In the genomic region with DNA sequence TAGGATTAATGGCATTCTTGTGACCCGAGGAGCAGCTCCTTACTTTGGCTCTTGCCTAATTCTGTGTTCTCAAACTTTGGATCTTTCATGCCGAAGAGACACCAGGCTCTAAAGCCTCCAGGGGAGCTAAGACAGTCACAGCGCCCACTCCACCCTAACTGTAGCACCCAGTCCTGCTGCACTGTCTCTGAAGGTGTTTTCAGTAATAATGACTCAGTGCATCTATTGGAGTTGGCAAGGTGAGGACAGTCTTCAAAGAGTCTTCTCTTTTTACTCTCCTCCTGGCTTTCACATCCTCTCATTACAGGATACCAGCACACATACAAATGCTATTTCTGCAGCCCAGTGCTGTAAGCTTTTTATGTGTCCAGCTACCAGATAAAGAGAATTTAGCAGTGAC, we compare ENCODE assay signal across 17 cellular contexts.
DNase-seq lines count a peak whose midpoint lies in the region; ATAC-seq, FAIRE-seq and TF ChIP-seq lines count a peak whose summit lies in the region.
"Had no signal": no experiment of that assay in that cellular context is flagged by ENCODE, and none has a peak within 500 bp of the region (broad histone marks: within the 10 kb centered on the region; RNA-seq: fewer than 3 reads in every experiment).

No MANE protein-coding gene starts in this region.

- peaks cover 18% of the 10 kb centered on the region for H3K4me1 Mint-ChIP-seq in T-helper 17 cell
- peaks cover 38% of the 10 kb centered on the region for H3K4me1 Mint-ChIP-seq in mesothelial cell of epicardium

- H3K4me3 Mint-ChIP-seq in T-helper 17 cell (no peak overlapping the region), mesothelial cell of epicardium (no peak overlapping the region)
- H3K4me3 Mint-ChIP-seq: B cell; CD4-positive, alpha-beta T cell had no signal

- no peak for ATAC-seq in T-helper 17 cell
- no peak for ATAC-seq in GM21619 (IDR thresholded peaks at IDR 0.05; ENCODE audit: unreplicated experiment)

- peak; percentile 5 for FAIRE-seq in GM12892 (lab: Jason Lieb, UNC)
- FAIRE-seq: H1 had no signal

- TF ChIP-seq POLR2A in GM12892 (IDR thresholded peaks at IDR 0.05; ENCODE audit: low read depth, low read length): no peak

- H3K36me3 Mint-ChIP-seq in T-helper 17 cell (ENCODE audit: low read depth) (peaks cover 2% of the 10 kb centered on the region), mesothelial cell of epicardium (peaks cover 3% of the 10 kb centered on the region)

- no peak for DNase-seq in GM12892 (ENCODE audit: insufficient read length)
- DNase-seq in T-helper 17 cell: no peak
- no peak for DNase-seq in mesothelial cell of epicardium (ENCODE audit: low spot score in 2 of 2, unreplicated experiment in 2 of 2)
- DNase-seq in substantia nigra (lab: John Stamatoyannopoulos, UW): no peak
- DNase-seq in nucleus accumbens (lab: John Stamatoyannopoulos, UW): no peak
- DNase-seq in NCI-H2196 (lab: John Stamatoyannopoulos, UW; ENCODE audit: unreplicated experiment): no peak
- DNase-seq: CD4-positive, alpha-beta T cell; NCI-H1048; NCI-H1436 treated with DMSO at 0.1 percent for 48 hours; NCI-H2029 treated with DMSO at 0.1 percent for 48 hours; NCI-H2171 treated with DMSO at 0.1 percent for 48 hours; NCI-H748 treated with DMSO at 0.1 percent for 48 hours; RPMI8226; SIG-M5 had no signal

- H3K9me3 Mint-ChIP-seq in mesothelial cell of epicardium: no peaks in the 10 kb centered on the region
- H3K9me3 Mint-ChIP-seq: CD4-positive, alpha-beta T cell had no signal

- no peaks in the 10 kb centered on the region for H3K9me3 ChIP-seq in T-helper 17 cell (ENCODE audit: control insufficient read depth, low read length, poor library complexity, severe bottlenecking)

- H3K27ac Mint-ChIP-seq in T-helper 17 cell (peak overlapping the region; percentile 27), mesothelial cell of epicardium (peak overlapping the region; percentile 18)
- H3K27ac Mint-ChIP-seq: B cell; CD4-positive, alpha-beta T cell had no signal

- H3K27ac ChIP-seq in substantia nigra (ENCODE audit: low read depth, low read length, poor library complexity, severe bottlenecking): peak overlapping the region; percentile 44

- H3K27me3 Mint-ChIP-seq in T-helper 17 cell (no peaks in the 10 kb centered on the region), mesothelial cell of epicardium (ENCODE audit: low read depth) (no peaks in the 10 kb centered on the region)
- H3K27me3 Mint-ChIP-seq: B cell; CD4-positive, alpha-beta T cell had no signal

- TF ChIP-seq CTCF in mesothelial cell of epicardium (IDR thresholded peaks at IDR 0.05; ENCODE audit: unreplicated experiment): no peak
